ENCODE assay signal across 16 cellular contexts in the genomic region with DNA sequence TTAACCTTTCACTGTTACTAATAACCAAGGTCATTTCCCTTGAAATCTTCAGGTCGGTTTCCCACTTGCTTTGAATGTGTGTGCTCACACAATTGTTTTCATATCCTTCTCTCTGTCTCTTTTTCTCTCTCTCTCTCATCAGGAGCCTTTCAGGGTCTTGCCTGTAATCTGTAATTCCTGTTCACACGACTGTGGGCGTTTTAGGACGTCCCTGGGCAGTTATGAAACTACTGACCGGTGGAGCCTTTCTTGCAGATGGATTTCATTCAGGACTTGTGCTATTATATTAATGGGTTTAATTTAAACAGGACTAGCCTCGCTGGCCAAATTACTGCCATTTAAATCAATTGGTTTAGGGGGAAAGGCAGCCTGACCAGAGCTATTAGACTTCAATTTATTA.
"Had no signal": no experiment of that assay in that cellular context is flagged by ENCODE, and none has a peak within 500 bp of the region (broad histone marks: within the 10 kb centered on the region; RNA-seq: fewer than 3 reads in every experiment).

No MANE protein-coding gene starts in this region.

- ATAC-seq: gastroesophageal sphincter, lower lobe of right lung, natural killer cell, right cardiac atrium had no signal

- DNase-seq: effector CD4-positive, alpha-beta T cell; esophagus squamous epithelium; foreskin fibroblast; glutamatergic neuron; islet precursor cell; left ventricle myocardium inferior; lower lobe of right lung; natural killer cell; nucleus accumbens; ovary; right cardiac atrium; small intestine; stimulated activated CD4-positive, alpha-beta T cell treated with anti-CD3 and anti-CD28 coated beads, Interleukin-2, amount 100 ng/mL, for 48 hours; stimulated activated naive CD4-positive, alpha-beta T cell treated with Interleukin-2 at 50 U/mL for 16 hours; trophoblast cell had no signal
